21 cellular contexts compared by ENCODE assay signal in the genomic region with DNA sequence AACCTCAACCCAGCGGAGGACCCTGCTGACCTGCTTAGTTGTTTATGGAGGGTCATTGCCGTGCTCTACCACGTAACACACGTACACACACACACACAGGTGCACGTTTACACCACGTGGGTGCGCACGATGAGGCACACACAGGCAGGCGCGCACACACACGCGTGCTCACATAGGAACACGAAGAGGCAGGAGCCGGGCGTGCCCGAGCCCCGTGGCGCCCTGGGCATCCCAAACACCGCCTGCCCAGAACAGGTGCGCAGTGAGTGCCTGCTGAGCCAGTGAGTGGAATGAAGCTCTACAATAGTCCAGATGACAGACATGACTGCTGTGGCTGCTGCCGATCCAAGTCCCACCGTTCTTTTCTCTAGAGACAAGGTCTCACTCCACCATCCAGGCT. TPM values are rescaled to one million over a fixed set of nuclear protein-coding genes. Genes with fewer than 3 reads are reported as not detected.
DNase-seq lines count a peak whose midpoint lies in the region; ATAC-seq and TF ChIP-seq lines count a peak whose summit lies in the region.
"Had no signal": no experiment of that assay in that cellular context is flagged by ENCODE, and none has a peak within 500 bp of the region (broad histone marks: within the 10 kb centered on the region; RNA-seq: fewer than 3 reads in every experiment).

No MANE protein-coding gene starts in this region.

- peaks cover under 1 to 25% of the 10 kb centered on the region in 2 donors for H3K4me1 Mint-ChIP-seq in natural killer cell

- H3K4me1 ChIP-seq in adrenal gland (replicated peaks in 1 of 2): peaks cover 4 to 7% of the 10 kb centered on the region in 2 donors
- H3K4me1 ChIP-seq in mesendoderm (ENCODE audit: control insufficient read depth, low read depth, low read length): no peaks in the 10 kb centered on the region

- H3K36me3 ChIP-seq in adrenal gland (replicated peaks in 1 of 2) (no peaks in the 10 kb centered on the region), mesendoderm (ENCODE audit: control insufficient read depth, insufficient read depth, low read length) (no peaks in the 10 kb centered on the region), WERI-Rb-1 (peaks cover 3% of the 10 kb centered on the region; the same call in 1 of the 2 replicates)
- H3K36me3 ChIP-seq: thyroid gland had no signal

- no peak overlapping the region for H2BK5ac ChIP-seq in mesendoderm (ENCODE audit: low read length)

- no peak overlapping the region for H4K5ac ChIP-seq in mesendoderm (ENCODE audit: low read length)

- H3K36me3 Mint-ChIP-seq in natural killer cell: no peaks in the 10 kb centered on the region

- no peaks in the 10 kb centered on the region for H3K79me1 ChIP-seq in mesendoderm (ENCODE audit: low read length)

- no peak overlapping the region for H2AK5ac ChIP-seq in mesendoderm (ENCODE audit: low read length)

- H3K4ac ChIP-seq in mesendoderm (ENCODE audit: low read depth, low read length): no peak overlapping the region

- H3K9me3 Mint-ChIP-seq in natural killer cell: peaks cover 13 to 14% of the 10 kb centered on the region in 2 donors

- no peak overlapping the region for H3K9ac ChIP-seq in mesendoderm (ENCODE audit: low read length)

- H4K8ac ChIP-seq in mesendoderm (ENCODE audit: low read depth, low read length): no peak overlapping the region

- 13 to 80% (median 79%) methylated on average over 2 to 22 of the region's 22 CpGs for WGBS in adrenal gland, 4 donors
- WGBS in mesendoderm (ENCODE audit: extremely low coverage, insufficient coverage, low lambda C conversion rate): no CpG with 5 or more reads among the region's 22 CpGs

- H3K27me3 Mint-ChIP-seq in natural killer cell (ENCODE audit: low read depth in 2 of 2): peaks cover 0 to 10% of the 10 kb centered on the region in 2 donors

- no peaks in the 10 kb centered on the region for H3K79me2 ChIP-seq in mesendoderm (ENCODE audit: control insufficient read depth, insufficient read depth, low read length)

- H2BK120ac ChIP-seq in mesendoderm (ENCODE audit: low read depth, low read length): no peak overlapping the region

- ATAC-seq in GM21825 (IDR thresholded peaks at IDR 0.05; ENCODE audit: unreplicated experiment) (no peak), natural killer cell (no peak)
- ATAC-seq: left colon had no signal

- H3K27ac ChIP-seq in adrenal gland (peak overlapping the region in 4 of 5 donors; percentile 2 to 82 (median 53)), mesendoderm (ENCODE audit: low read depth, low read length) (no peak overlapping the region), WERI-Rb-1 (no peak overlapping the region)
- H3K27ac ChIP-seq: RWPE1, thyroid gland had no signal

- H3K56ac ChIP-seq in mesendoderm (ENCODE audit: low read length): peak overlapping the region; percentile 25

- no peak overlapping the region for H3K27ac Mint-ChIP-seq in natural killer cell
- H3K27ac Mint-ChIP-seq: activated naive CD8-positive, alpha-beta T cell treated with anti-CD3 and anti-CD28 coated beads, Interleukin-2, amount 10 ng/mL, durations not matched to agents 7 days and 5 days; naive B cell had no signal

- no peak overlapping the region for H3K4me2 ChIP-seq in mesendoderm (ENCODE audit: low read length)

- TF ChIP-seq POLR2A in adrenal gland (IDR thresholded peaks at IDR 0.05): no peak

- H3K9me3 ChIP-seq in adrenal gland (replicated peaks in 1 of 3): no peaks in the 10 kb centered on the region
- no peaks in the 10 kb centered on the region for H3K9me3 ChIP-seq in WERI-Rb-1 (ENCODE audit: severe bottlenecking)
- H3K9me3 ChIP-seq: thyroid gland had no signal

- TF ChIP-seq CTCF in adrenal gland (IDR thresholded peaks at IDR 0.05) (no peak), WERI-Rb-1 (IDR thresholded peaks at IDR 0.05; ENCODE audit: low read depth, low read length) (no peak), natural killer cell (IDR thresholded peaks at IDR 0.05) (no peak)

- H3K18ac ChIP-seq in mesendoderm (ENCODE audit: low read length): no peak overlapping the region

- peak; percentile 33 for DNase-seq in D341Med (ENCODE audit: low spot score)
- peak; percentile 22 for DNase-seq in LHCN-M2 (ENCODE audit: low read depth)
- DNase-seq in adrenal gland: peak in 1 of 7 donors; percentile 33
- no peak for DNase-seq in mesendoderm
- DNase-seq in CD1c-positive myeloid dendritic cell (ENCODE audit: extremely low spot score): no peak
- DNase-seq in WERI-Rb-1: no peak
- no peak for DNase-seq in natural killer cell
- DNase-seq: activated CD4-positive, CD25-positive, alpha-beta regulatory T cell treated with anti-CD3 and anti-CD28 coated beads, Interleukin-2, amount 50 U/mL, for 72 hours; activated naive CD8-positive, alpha-beta T cell treated with anti-CD3 and anti-CD28 coated beads, Interleukin-2, amount 10 ng/mL, durations not matched to agents 7 days and 5 days; GDM1; Kasumi-1; left colon; naive B cell; NCI-H526 treated with DMSO at 0.1 percent for 48 hours; thyroid gland had no signal

- H3K23ac ChIP-seq in mesendoderm (ENCODE audit: low read length): no peak overlapping the region

- intact Hi-C loops in adrenal gland (cut with DNase I): no loop called here
- intact Hi-C loops in natural killer cell (cut with micrococcal nuclease): no loop called here

- no peak overlapping the region for H2BK15ac ChIP-seq in mesendoderm (replicated peaks; ENCODE audit: low read depth)

- H3K4me3 ChIP-seq in adrenal gland: no peak overlapping the region
- no peak overlapping the region for H3K4me3 ChIP-seq in mesendoderm (ENCODE audit: low read length)
- no peak overlapping the region for H3K4me3 ChIP-seq in WERI-Rb-1 (ENCODE audit: low read depth, low read length)
- H3K4me3 ChIP-seq: thyroid gland had no signal

- no peak overlapping the region for H3K4me3 Mint-ChIP-seq in natural killer cell
- H3K4me3 Mint-ChIP-seq: activated naive CD8-positive, alpha-beta T cell treated with anti-CD3 and anti-CD28 coated beads, Interleukin-2, amount 10 ng/mL, durations not matched to agents 7 days and 5 days had no signal

- H3K27me3 ChIP-seq in adrenal gland (no peaks in the 10 kb centered on the region), mesendoderm (ENCODE audit: insufficient read depth, low read length, poor library complexity) (no peaks in the 10 kb centered on the region), WERI-Rb-1 (ENCODE audit: insufficient read depth, low read depth, severe bottlenecking) (peaks cover 3% of the 10 kb centered on the region)
- H3K27me3 ChIP-seq: thyroid gland had no signal

RNA-seq across cellular contexts. Expression of gene MADCAM1, which starts 11.2 kb away (rescaled TPM):
- total RNA-seq in LHCN-M2 (2014; rRNA removed) (0.19 and 0.23 TPM in 2 replicates), adrenal gland (1 to 10 TPM in 1 of 8 donors, under 1 TPM in 6, not detected in 1; 0.14 to 1.1 (median 0.43) TPM), natural killer cell (under 1 TPM in 2 of 3 donors, not detected in 1; 0.43 to 0.54 TPM)
- polyA plus RNA-seq in LHCN-M2 (2012): 0.49 TPM
- polyA plus RNA-seq in adrenal gland: 1 to 10 TPM in 2 of 3 donors, not detected in 1; 2.2 to 4.8 TPM
- 0.18 TPM for polyA plus RNA-seq in mesendoderm (2013, experiment 1 of 2)
- polyA plus RNA-seq in mesendoderm (2013, experiment 2 of 2): 0.24 TPM

RNA-seq across cellular contexts. Expression of gene TPGS1, which starts 22.2 kb away (rescaled TPM):
- 84.8 and 85.9 TPM in 2 replicates for total RNA-seq in LHCN-M2 (2014; rRNA removed)
- 19.2 TPM for polyA plus RNA-seq in LHCN-M2 (2012)
- 100 to 1,000 TPM in 2 of 8 donors, 10 to 100 TPM in 6; 19.6 to 123 (median 44.7) TPM for total RNA-seq in adrenal gland
- polyA plus RNA-seq in adrenal gland: 10 to 100 TPM in 2 of 3 donors, under 1 TPM in 1; 0.07 to 43.6 (median 33.5) TPM
- 3.2 TPM for polyA plus RNA-seq in mesendoderm (2013, experiment 1 of 2)
- 3.1 TPM for polyA plus RNA-seq in mesendoderm (2013, experiment 2 of 2)
- total RNA-seq in natural killer cell: 10 to 100 TPM; 18.7 to 20.6 (median 18.9) TPM

RNA-seq across cellular contexts. Expression of gene SHC2, which starts 24.3 kb away (rescaled TPM):
- 0.32 and 0.57 TPM in 2 replicates for total RNA-seq in LHCN-M2 (2014; rRNA removed)
- polyA plus RNA-seq in LHCN-M2 (2012): 1.2 TPM
- 10 to 100 TPM; 11.2 to 81.4 (median 45.5) TPM for total RNA-seq in adrenal gland
- polyA plus RNA-seq in adrenal gland: 100 to 1,000 TPM in 1 of 3 donors, 10 to 100 TPM in 1, 1 to 10 TPM in 1; 1.2 to 196 (median 45.9) TPM
- polyA plus RNA-seq in mesendoderm (2013, experiment 1 of 2): 1.3 TPM
- polyA plus RNA-seq in mesendoderm (2013, experiment 2 of 2): 0.91 TPM
- under 1 TPM in 1 of 3 donors, not detected in 2; 0.75 TPM for total RNA-seq in natural killer cell
- total RNA-seq: T-helper 1 cell treated with Interleukin-12 subunit alpha and Interleukin-12 subunit beta and Interleukin-4 antibody, amounts not matched to agents 30 ng/mL and 1 ng/mL, for 36 hours had no signal

RNA-seq across cellular contexts. Expression of gene CDC34, which starts 46.4 kb away (rescaled TPM):
- 64.6 and 69.6 TPM in 2 replicates for total RNA-seq in LHCN-M2 (2014; rRNA removed)
- polyA plus RNA-seq in LHCN-M2 (2012): 71.4 TPM
- 10 to 100 TPM; 42.4 to 74.6 (median 59.6) TPM for total RNA-seq in adrenal gland
- polyA plus RNA-seq in adrenal gland: 100 to 1,000 TPM in 2 of 3 donors, 10 to 100 TPM in 1; 22.2 to 151 (median 124) TPM
- 78.8 TPM for polyA plus RNA-seq in mesendoderm (2013, experiment 1 of 2)
- 81.6 TPM for polyA plus RNA-seq in mesendoderm (2013, experiment 2 of 2)
- total RNA-seq in natural killer cell: 100 to 1,000 TPM in 2 of 3 donors, 10 to 100 TPM in 1; 68.5 to 114 (median 101) TPM

RNA-seq across cellular contexts. Expression of gene GZMM, which starts 58.7 kb away (rescaled TPM):
- 1.7 TPM in 1 of 2 replicates, not detected in the other for total RNA-seq in LHCN-M2 (2014; rRNA removed)
- 0.15 TPM for polyA plus RNA-seq in LHCN-M2 (2012)
- 1 to 10 TPM in 2 of 8 donors, under 1 TPM in 4, not detected in 2; 0.35 to 2.4 (median 0.80) TPM for total RNA-seq in adrenal gland
- 1 to 10 TPM in 2 of 3 donors, not detected in 1; 1.3 to 1.9 TPM for polyA plus RNA-seq in adrenal gland
- polyA plus RNA-seq in mesendoderm (2013, experiment 1 of 2): 0.13 TPM
- 0.25 TPM for polyA plus RNA-seq in mesendoderm (2013, experiment 2 of 2)
- 100 to 1,000 TPM; 186 to 286 (median 253) TPM for total RNA-seq in natural killer cell
- total RNA-seq: cerebellum, endothelial cell of umbilical vein had no signal
- polyA plus RNA-seq: BJ, endothelial cell of umbilical vein had no signal

Comparison
In these comparisons a context has a peak if more than half of its experiments do, and no peak if none do; other contexts are left out.
1. DNase-seq: peak in D341Med (single experiment) and LHCN-M2 (single experiment); none in mesendoderm (single experiment), CD1c-positive myeloid dendritic cell (single experiment), WERI-Rb-1 (single experiment) and natural killer cell (single experiment).
2. H3K27ac ChIP-seq: peak in adrenal gland (4 of 5); none in mesendoderm (single experiment) and WERI-Rb-1 (single experiment).